Comparison of ENCODE assay signal across 9 cellular contexts in the genomic region with DNA sequence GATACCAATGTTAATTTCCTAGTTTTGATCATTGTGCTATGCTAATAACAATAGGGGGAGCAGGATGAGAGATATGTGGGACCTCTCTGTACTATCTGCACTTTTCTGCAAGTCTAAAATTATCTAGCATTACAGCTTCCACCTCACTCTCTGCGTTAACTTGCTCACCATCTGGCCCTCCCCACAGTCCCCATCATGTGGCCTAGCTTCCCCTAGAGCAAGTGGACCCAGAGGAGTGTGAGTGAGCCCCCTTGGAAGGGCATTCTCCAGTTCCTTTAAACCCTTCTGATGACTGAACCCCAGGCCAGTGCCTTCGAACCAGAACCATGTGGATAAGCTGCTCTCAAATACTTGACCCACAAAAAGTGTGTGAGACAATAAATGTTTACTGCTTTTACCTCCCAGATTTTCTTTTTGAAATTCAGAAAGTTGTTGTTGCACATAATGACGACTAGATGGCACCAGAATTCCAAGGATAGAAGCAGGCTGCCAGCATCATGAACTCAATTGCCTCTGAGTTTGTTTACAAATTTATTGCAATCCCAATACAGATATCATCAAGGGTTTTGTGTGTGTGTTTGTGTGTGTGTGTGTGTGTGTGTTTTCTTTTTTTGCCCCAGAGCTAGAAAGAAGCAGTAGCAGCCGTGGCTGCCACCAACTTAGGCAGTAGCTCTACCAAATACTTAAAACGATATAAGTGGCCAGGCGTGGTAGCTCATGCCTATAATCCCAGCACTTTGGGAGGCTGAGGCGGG. TPM values are rescaled to one million over a fixed set of nuclear protein-coding genes. Genes with fewer than 3 reads are reported as not detected.
DNase-seq lines count a peak whose midpoint lies in the region; ATAC-seq and TF ChIP-seq lines count a peak whose summit lies in the region.
"Had no signal": no experiment of that assay in that cellular context is flagged by ENCODE, and none has a peak within 500 bp of the region (broad histone marks: within the 10 kb centered on the region; RNA-seq: fewer than 3 reads in every experiment).

No MANE protein-coding gene starts in this region.

- no peaks in the 10 kb centered on the region for H3K9me3 Mint-ChIP-seq in Calu3 (ENCODE audit: low read depth, unreplicated experiment)
- H3K9me3 Mint-ChIP-seq in T-helper 2 cell treated with Interferon-gamma antibody and Interleukin-4, amounts not matched to agents 5 μg/mL and 100 μg/mL, for 36 hours, result no peaks in the 10 kb centered on the region

- H3K36me3 ChIP-seq in lung (ENCODE audit: control insufficient read depth in 2 of 2, insufficient read depth in 2 of 2, low read length in 2 of 2), result no peaks in the 10 kb centered on the region
- H3K36me3 ChIP-seq: SJCRH30 had no signal

- H3K27ac Mint-ChIP-seq in Calu3 (ENCODE audit: unreplicated experiment), result no peak overlapping the region
- H3K27ac Mint-ChIP-seq in T-helper 2 cell treated with Interferon-gamma antibody and Interleukin-4, amounts not matched to agents 5 μg/mL and 100 μg/mL, for 36 hours, result no peak overlapping the region

- H3K27me3 ChIP-seq in lung (ENCODE audit: control insufficient read depth, insufficient read depth), result no peaks in the 10 kb centered on the region

- H3K4me3 ChIP-seq in lung, result no peak overlapping the region
- H3K4me3 ChIP-seq: SJCRH30 had no signal

- no peak overlapping the region for H3K27ac ChIP-seq in lung (ENCODE audit: low read depth in 1 of 2, low read length in 1 of 2)
- H3K27ac ChIP-seq: SJCRH30 had no signal

- H3K4me1 ChIP-seq in lung (ENCODE audit: control insufficient read depth in 2 of 2, insufficient read depth in 2 of 2, low read length in 2 of 2), result no peaks in the 10 kb centered on the region

- DNase-seq in Calu3 (peak; percentile 14), HEK293T (ENCODE audit: extremely low spot score) (peak; percentile 50), NOMO-1 treated with DMSO at 0.1 percent for 48 hours (lab: John Stamatoyannopoulos, UW; ENCODE audit: unreplicated experiment) (peak; percentile 42), cerebellum (ENCODE audit: low spot score) (peak; percentile 73), lung (ENCODE audit: low spot score) (no peak)
- DNase-seq in T-helper 2 cell treated with Interferon-gamma antibody and Interleukin-4, amounts not matched to agents 5 μg/mL and 100 μg/mL, for 36 hours (ENCODE audit: low spot score), result no peak

- POLR2A ChIA-PET in HEK293T (lab: Yijun Ruan, JAX), result no interaction called here

- WGBS in lung, 2 donors, result 22 to 37% methylated on average over 7 of the region's 7 CpGs

- no peaks in the 10 kb centered on the region for H3K4me1 Mint-ChIP-seq in Calu3 (ENCODE audit: low read depth, unreplicated experiment)
- peaks cover 17% of the 10 kb centered on the region for H3K4me1 Mint-ChIP-seq in T-helper 2 cell treated with Interferon-gamma antibody and Interleukin-4, amounts not matched to agents 5 μg/mL and 100 μg/mL, for 36 hours (ENCODE audit: low read depth)

- CTCF ChIA-PET in Calu3 (lab: Charles Lee) (interaction anchor here (0.5 to 1.2 kb wide), 6 partner anchors 50 to 347 kb away, joined by 3 to 6 read pairs (median 4); partner anchors contain the start of gene BLVRB), HEK293T (lab: Yijun Ruan, JAX) (interaction anchor here (0.5 to 1.5 kb wide), 9 partner anchors 18 to 600 kb away, joined by 3 to 6 read pairs (median 3); no protein-coding TSS in a partner anchor)

- TF ChIP-seq CTCF in Calu3 (IDR thresholded peaks at IDR 0.05; ENCODE audit: unreplicated experiment) (peak; percentile 74), lung (IDR thresholded peaks at IDR 0.05; ENCODE audit: control extremely low read depth, extremely low read depth) (peak; percentile 81)

- intact Hi-C loops in Calu3 (cut with micrococcal nuclease; ENCODE audit: unreplicated experiment), result loop anchor here (1.0 kb wide), 1 partner anchor 83 kb away; no protein-coding TSS in a partner anchor

- ATAC-seq in lung (ENCODE audit: insufficient read depth, low FRiP score) (no peak), GM21423 (IDR thresholded peaks at IDR 0.05; ENCODE audit: unreplicated experiment) (no peak), HG03457 (IDR thresholded peaks at IDR 0.05; ENCODE audit: unreplicated experiment) (no peak)

- no TSS peak for BruUV-seq in Calu3 (replicated peaks; lab: Mats Ljungman, UMichigan)

- no peaks in the 10 kb centered on the region for H3K9me3 ChIP-seq in lung (ENCODE audit: control insufficient read depth in 2 of 2, insufficient read depth in 1 of 2, low read length in 1 of 2)
- H3K9me3 ChIP-seq: SJCRH30 had no signal

- peaks cover 34% of the 10 kb centered on the region for H3K27me3 Mint-ChIP-seq in Calu3 (ENCODE audit: unreplicated experiment)
- H3K27me3 Mint-ChIP-seq in T-helper 2 cell treated with Interferon-gamma antibody and Interleukin-4, amounts not matched to agents 5 μg/mL and 100 μg/mL, for 36 hours (ENCODE audit: low read depth), result peaks cover 3% of the 10 kb centered on the region

- no peaks in the 10 kb centered on the region for H3K36me3 Mint-ChIP-seq in Calu3 (ENCODE audit: insufficient read depth, unreplicated experiment)
- H3K36me3 Mint-ChIP-seq in T-helper 2 cell treated with Interferon-gamma antibody and Interleukin-4, amounts not matched to agents 5 μg/mL and 100 μg/mL, for 36 hours (ENCODE audit: low read depth), result no peaks in the 10 kb centered on the region

- no peak overlapping the region for H3K4me3 Mint-ChIP-seq in Calu3 (ENCODE audit: low read depth, unreplicated experiment)
- no peak overlapping the region for H3K4me3 Mint-ChIP-seq in T-helper 2 cell treated with Interferon-gamma antibody and Interleukin-4, amounts not matched to agents 5 μg/mL and 100 μg/mL, for 36 hours

TF ChIP-seq in HEK293T, 16 proteins besides CTCF, POLR2A, EP300 and RAD21:
- no peak for TF ChIP-seq CTBP1 (IDR thresholded peaks at IDR 0.05; ENCODE audit: borderline replicate concordance)
- TF ChIP-seq NFRKB (IDR thresholded peaks at IDR 0.05), result no peak

RNA-seq across cellular contexts. Expression of gene ZNF780A, which starts 49.0 kb away (rescaled TPM):
- total RNA-seq in Calu3 (2022), result 32.6 and 34.2 TPM in 2 replicates
- total RNA-seq in cerebellum, result 27.4 TPM
- total RNA-seq in lung, result 10 to 100 TPM; 17.6 to 22.5 TPM
- 10 to 100 TPM; 10.4 to 32.9 TPM for polyA plus RNA-seq in lung

RNA-seq across cellular contexts. Expression of gene MAP3K10, which starts 51.5 kb away (rescaled TPM):
- total RNA-seq in Calu3 (2022), result 26.1 and 30.5 TPM in 2 replicates
- 17.7 TPM for total RNA-seq in cerebellum
- total RNA-seq in lung, result 10 to 100 TPM in 1 of 2 donors, 1 to 10 TPM in 1; 4.4 to 18.0 TPM
- 10 to 100 TPM in 1 of 2 donors, 1 to 10 TPM in 1; 6.9 to 15.7 TPM for polyA plus RNA-seq in lung

Comparison
In these comparisons a context has a peak if more than half of its experiments do, and no peak if none do; other contexts are left out.
1. DNase-seq: peak in Calu3 (single experiment), HEK293T (single experiment), NOMO-1 treated with DMSO at 0.1 percent for 48 hours (single experiment) and cerebellum (single experiment); none in lung (single experiment) and T-helper 2 cell treated with Interferon-gamma antibody and Interleukin-4, amounts not matched to agents 5 μg/mL and 100 μg/mL, for 36 hours (single experiment).